ENCODE assay signal across 9 cellular contexts in the genomic region with DNA sequence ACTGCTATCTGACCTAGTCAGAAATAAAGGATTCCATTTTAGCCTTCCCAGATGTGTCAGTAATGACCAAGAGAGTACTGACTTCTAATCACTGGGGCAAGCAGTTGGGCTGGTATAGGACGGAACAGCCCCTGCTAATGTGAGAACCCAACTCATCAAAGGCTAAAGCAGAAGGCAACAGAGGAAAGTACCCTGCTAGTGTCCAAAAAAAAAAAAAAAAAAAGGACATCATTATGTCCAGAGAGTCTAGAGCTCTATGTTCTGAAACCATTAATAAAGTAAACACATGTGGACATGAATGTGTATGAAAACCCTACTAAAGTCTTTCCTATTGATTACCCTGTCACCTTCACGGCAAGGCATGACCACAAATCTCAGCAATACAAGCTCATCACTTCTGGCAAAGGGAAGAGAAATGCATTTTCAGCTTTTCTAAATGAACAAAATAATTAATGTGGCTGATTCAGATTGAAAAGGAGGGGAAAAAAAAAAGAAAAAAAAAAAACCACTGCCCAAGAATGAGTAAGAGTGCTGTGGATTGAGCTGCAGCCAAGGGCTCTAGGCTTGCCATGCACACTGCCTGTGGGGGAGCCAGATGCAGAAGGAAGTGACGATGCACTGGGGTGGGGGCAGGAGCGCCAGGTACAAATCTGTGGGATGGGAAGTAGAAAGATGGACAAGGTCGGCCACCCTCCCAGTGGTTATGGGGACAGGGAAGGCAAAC.
DNase-seq lines count a peak whose midpoint lies in the region; ATAC-seq and TF ChIP-seq lines count a peak whose summit lies in the region.
"Had no signal": no experiment of that assay in that cellular context is flagged by ENCODE, and none has a peak within 500 bp of the region (broad histone marks: within the 10 kb centered on the region; RNA-seq: fewer than 3 reads in every experiment).

No MANE protein-coding gene starts in this region.

- H3K36me3 Mint-ChIP-seq in T-helper 1 cell treated with Interleukin-12 subunit alpha and Interleukin-12 subunit beta and Interleukin-4 antibody, amounts not matched to agents 30 μg/mL and 1 μg/mL, for 36 hours (ENCODE audit: low read depth), result peaks cover 73% of the 10 kb centered on the region
- H3K36me3 Mint-ChIP-seq in HFFc6 (ENCODE audit: low read depth) (peaks cover 6% of the 10 kb centered on the region), naive B cell (peaks cover 53 to 62% of the 10 kb centered on the region in 2 donors)
- H3K36me3 Mint-ChIP-seq in activated naive CD8-positive, alpha-beta T cell treated with anti-CD3 and anti-CD28 coated beads, Interleukin-2, amount 50 U/mL, for 24 hours (ENCODE audit: low read depth), result peaks cover 40% of the 10 kb centered on the region

- peaks cover 20% of the 10 kb centered on the region for H3K4me1 Mint-ChIP-seq in T-helper 1 cell treated with Interleukin-12 subunit alpha and Interleukin-12 subunit beta and Interleukin-4 antibody, amounts not matched to agents 30 μg/mL and 1 μg/mL, for 36 hours (ENCODE audit: low read depth)
- peaks cover 17% of the 10 kb centered on the region for H3K4me1 Mint-ChIP-seq in HFFc6 (ENCODE audit: low read depth)
- peaks cover 12% of the 10 kb centered on the region for H3K4me1 Mint-ChIP-seq in activated naive CD8-positive, alpha-beta T cell treated with anti-CD3 and anti-CD28 coated beads, Interleukin-2, amount 50 U/mL, for 24 hours
- peaks cover 35 to 41% (median 36%) of the 10 kb centered on the region in 3 donors for H3K4me1 Mint-ChIP-seq in naive B cell

- H3K4me3 Mint-ChIP-seq in T-helper 1 cell treated with Interleukin-12 subunit alpha and Interleukin-12 subunit beta and Interleukin-4 antibody, amounts not matched to agents 30 μg/mL and 1 μg/mL, for 36 hours, result no peak overlapping the region
- H3K4me3 Mint-ChIP-seq in HFFc6 (no peak overlapping the region), naive B cell (peak overlapping the region in 4 of 8 donors; percentile 3 to 57 (median 30))
- no peak overlapping the region for H3K4me3 Mint-ChIP-seq in activated naive CD8-positive, alpha-beta T cell treated with anti-CD3 and anti-CD28 coated beads, Interleukin-2, amount 50 U/mL, for 24 hours

- peak overlapping the region; percentile 62 for H3K27ac Mint-ChIP-seq in T-helper 1 cell treated with Interleukin-12 subunit alpha and Interleukin-12 subunit beta and Interleukin-4 antibody, amounts not matched to agents 30 μg/mL and 1 μg/mL, for 36 hours
- H3K27ac Mint-ChIP-seq in HFFc6 (peak overlapping the region; percentile 47; the same call in 1 of the 2 replicates), naive B cell (peak overlapping the region in 5 of 6 donors; percentile 42 to 94 (median 60))
- H3K27ac Mint-ChIP-seq in activated naive CD8-positive, alpha-beta T cell treated with anti-CD3 and anti-CD28 coated beads, Interleukin-2, amount 50 U/mL, for 24 hours, result peak overlapping the region; percentile 70

- H3K9me3 Mint-ChIP-seq in T-helper 1 cell treated with Interleukin-12 subunit alpha and Interleukin-12 subunit beta and Interleukin-4 antibody, amounts not matched to agents 30 μg/mL and 1 μg/mL, for 36 hours, result no peaks in the 10 kb centered on the region
- H3K9me3 Mint-ChIP-seq in HFFc6 (no peaks in the 10 kb centered on the region), naive B cell (no peaks in the 10 kb centered on the region)
- no peaks in the 10 kb centered on the region for H3K9me3 Mint-ChIP-seq in activated naive CD8-positive, alpha-beta T cell treated with anti-CD3 and anti-CD28 coated beads, Interleukin-2, amount 50 U/mL, for 24 hours

- no peak for ATAC-seq in activated naive CD8-positive, alpha-beta T cell treated with anti-CD3 and anti-CD28 coated beads, Interleukin-2, amount 50 U/mL, for 24 hours
- ATAC-seq in naive B cell (ENCODE audit: low read depth in 2 of 2) (peak; percentile 60 to 68), GM21390 (IDR thresholded peaks at IDR 0.05; ENCODE audit: unreplicated experiment) (no peak)

- no peak for DNase-seq in T-helper 1 cell
- DNase-seq in HFFc6, result peak; percentile 16
- no peak for DNase-seq in activated naive CD8-positive, alpha-beta T cell treated with anti-CD3 and anti-CD28 coated beads, Interleukin-2, amount 50 U/mL, for 24 hours
- no peak for DNase-seq in naive B cell
- no peak for DNase-seq in RPMI8226
- no peak for DNase-seq in retina
- DNase-seq: NCI-H1417 treated with DMSO at 0.1 percent for 48 hours had no signal

- no peak for TF ChIP-seq CTCF in HFFc6 (IDR thresholded peaks at IDR 0.05)

- no peaks in the 10 kb centered on the region for H3K27me3 Mint-ChIP-seq in T-helper 1 cell treated with Interleukin-12 subunit alpha and Interleukin-12 subunit beta and Interleukin-4 antibody, amounts not matched to agents 30 μg/mL and 1 μg/mL, for 36 hours (ENCODE audit: low read depth)
- H3K27me3 Mint-ChIP-seq in HFFc6 (ENCODE audit: insufficient read depth) (peaks cover 2% of the 10 kb centered on the region; the same call in 1 of the 2 replicates), naive B cell (no peaks in the 10 kb centered on the region)
- H3K27me3 Mint-ChIP-seq in activated naive CD8-positive, alpha-beta T cell treated with anti-CD3 and anti-CD28 coated beads, Interleukin-2, amount 50 U/mL, for 24 hours, result no peaks in the 10 kb centered on the region

Comparison
In these comparisons a context has a peak if more than half of its experiments do, and no peak if none do; other contexts are left out.
1. ATAC-seq: peak in naive B cell (2 of 2); none in activated naive CD8-positive, alpha-beta T cell treated with anti-CD3 and anti-CD28 coated beads, Interleukin-2, amount 50 U/mL, for 24 hours (single experiment) and GM21390 (single experiment).
2. Peak in every context shown above with its lines, with median percentiles within 50 percentile points of each other: H3K27ac Mint-ChIP-seq.